In genomic region chr6:30227242-30227722, GRCh38 we compare ENCODE assay signal across 15 cellular contexts. TPM values are rescaled to one million over a fixed set of nuclear protein-coding genes. Genes with fewer than 3 reads are reported as not detected.
DNase-seq lines count a peak whose midpoint lies in the region; ATAC-seq, FAIRE-seq and TF ChIP-seq lines count a peak whose summit lies in the region.
"Had no signal": no experiment of that assay in that cellular context is flagged by ENCODE, and none has a peak within 500 bp of the region (broad histone marks: within the 10 kb centered on the region; RNA-seq: fewer than 3 reads in every experiment).

No MANE protein-coding gene starts in this region.

- ATAC-seq in HepG2 (peak; percentile 23; the same call in 2 of the 3 replicates), right lobe of liver (no peak), GM12878 (no peak)

- no peaks in the 10 kb centered on the region for H3K36me3 ChIP-seq in HepG2 (replicated peaks in 1 of 2; ENCODE audit: control insufficient read depth in 1 of 2, insufficient read depth in 2 of 2, low read length in 2 of 2)
- no peaks in the 10 kb centered on the region for H3K36me3 ChIP-seq in right lobe of liver
- no peaks in the 10 kb centered on the region for H3K36me3 ChIP-seq in GM12878 (ENCODE audit: control insufficient read depth in 2 of 2, insufficient read depth in 2 of 2, low read length in 1 of 2)
- H3K36me3 ChIP-seq in prostate gland = no peaks in the 10 kb centered on the region
- no peaks in the 10 kb centered on the region for H3K36me3 ChIP-seq in mammary epithelial cell (ENCODE audit: insufficient read depth, low read length)
- H3K36me3 ChIP-seq: tibial artery had no signal

- H2AFZ ChIP-seq in HepG2 (ENCODE audit: low read length) = peak overlapping the region; percentile 93
- peak overlapping the region; percentile 54 for H2AFZ ChIP-seq in GM12878 (ENCODE audit: control insufficient read depth, low read depth, low read length)
- H2AFZ ChIP-seq in mammary epithelial cell (ENCODE audit: low read depth, low read length) = no peak overlapping the region

- no peak for TF ChIP-seq POLR2A in HepG2 (IDR thresholded peaks at IDR 0.05; ENCODE audit: insufficient read depth in 1 of 2, low read depth in 2 of 2, low read length in 2 of 2)
- no peak for TF ChIP-seq POLR2A in right lobe of liver (IDR thresholded peaks at IDR 0.05)
- no peak for TF ChIP-seq POLR2A in GM12878 (IDR thresholded peaks at IDR 0.05; ENCODE audit: low read depth, low read length)
- TF ChIP-seq POLR2A in prostate gland (IDR thresholded peaks at IDR 0.05) = no peak

- H3K27ac ChIP-seq in HepG2 (ENCODE audit: extremely low read length, insufficient read depth, low read length) (no peak overlapping the region), right lobe of liver (no peak overlapping the region), GM12878 (ENCODE audit: control insufficient read depth, insufficient read depth) (no peak overlapping the region), prostate gland (no peak overlapping the region), mammary epithelial cell (ENCODE audit: insufficient read depth, low read depth, low read length) (no peak overlapping the region)
- H3K27ac ChIP-seq: tibial artery had no signal

- peaks cover 11% of the 10 kb centered on the region for H3K4me1 ChIP-seq in HepG2 (ENCODE audit: insufficient read depth, low read length)
- no peaks in the 10 kb centered on the region for H3K4me1 ChIP-seq in right lobe of liver
- H3K4me1 ChIP-seq in GM12878 (ENCODE audit: control insufficient read depth, insufficient read depth, low read length) = no peaks in the 10 kb centered on the region
- no peaks in the 10 kb centered on the region for H3K4me1 ChIP-seq in prostate gland (replicated peaks)
- no peaks in the 10 kb centered on the region for H3K4me1 ChIP-seq in mammary epithelial cell (ENCODE audit: insufficient read depth, low read length)
- H3K4me1 ChIP-seq: tibial artery had no signal

- 33% methylated on average over 6 of the region's 6 CpGs for WGBS in HepG2 (ENCODE audit: low lambda C conversion rate)
- 80% methylated on average over 6 of the region's 6 CpGs for WGBS in right lobe of liver (ENCODE audit: insufficient coverage, low coverage, low lambda C conversion rate, missing lambda C conversion rate)
- 73% methylated on average over 6 of the region's 6 CpGs for WGBS in GM12878 (ENCODE audit: insufficient coverage, insufficient replicate concordance, low lambda C conversion rate, missing lambda C conversion rate)
- whole genome bisulfite sequencing in prostate gland = 91% methylated on average over 6 of the region's 6 CpGs
- 87% methylated on average over 6 of the region's 6 CpGs for WGBS in mammary epithelial cell (ENCODE audit: low coverage, missing lambda C conversion rate)

- H4K20me1 ChIP-seq in HepG2 (ENCODE audit: insufficient read depth, low read length) = no peaks in the 10 kb centered on the region
- no peaks in the 10 kb centered on the region for H4K20me1 ChIP-seq in GM12878 (ENCODE audit: control insufficient read depth, insufficient read depth)
- no peaks in the 10 kb centered on the region for H4K20me1 ChIP-seq in mammary epithelial cell (ENCODE audit: insufficient read depth, low read length)

- in situ Hi-C loops in HepG2 (cut with HindIII; ENCODE audit: extremely low pct_ligation_motif_present, low pct_unique_long_range_greater_than_20kb) = no loop called here
- in situ Hi-C loops in SK-MEL-5 (cut with HindIII; ENCODE audit: low pct_unique_long_range_greater_than_20kb, low sequenced_read_pairs) = loop anchor here (25.0 kb wide), 1 partner anchor 110 kb away; the partner anchor contains the start of genes RPP21 and TRIM39
- in situ Hi-C loops in GM12878 (cut with MboI) = no loop called here
- in situ Hi-C loops in mammary epithelial cell (cut with MboI; ENCODE audit: low sequenced_read_pairs in 2 of 2) = no loop called here

- FAIRE-seq in HepG2 (lab: Jason Lieb, UNC) (no peak), GM12878 (lab: Jason Lieb, UNC) (no peak)

- SMC1A ChIA-PET in GM12878 (lab: Charles Lee; ENCODE audit: uncharacterized antibody, unreplicated experiment) = interaction anchor here (0.8 to 3.2 kb wide), 9 partner anchors 8 to 99 kb away, joined by 3 to 24 read pairs (median 4); partner anchors contain the start of gene TRIM26

- dilution Hi-C loops in mammary epithelial cell (cut with HindIII; ENCODE audit: low sequenced_read_pairs) = no loop called here

- H3K4me2 ChIP-seq in HepG2 (ENCODE audit: low read depth, low read length) (peak overlapping the region; percentile 73), GM12878 (ENCODE audit: control insufficient read depth, insufficient read depth) (no peak overlapping the region), mammary epithelial cell (ENCODE audit: insufficient read depth, low read depth, low read length) (no peak overlapping the region)

- RAD21 ChIA-PET in GM12878 (lab: Charles Lee; ENCODE audit: unreplicated experiment) = interaction anchor here (1.1 to 2.3 kb wide), 5 partner anchors 8 to 172 kb away, joined by 4 to 17 read pairs (median 5); no protein-coding TSS in a partner anchor

- H3K79me2 ChIP-seq in HepG2 (ENCODE audit: insufficient read depth, low read length) = no peaks in the 10 kb centered on the region
- H3K79me2 ChIP-seq in GM12878 (ENCODE audit: control insufficient read depth, insufficient read depth, low read length) = no peaks in the 10 kb centered on the region
- H3K79me2 ChIP-seq in mammary epithelial cell (ENCODE audit: insufficient read depth, low read length) = no peaks in the 10 kb centered on the region

- H3K9ac ChIP-seq in HepG2 (ENCODE audit: insufficient read depth, low read depth, low read length) (no peak overlapping the region), GM12878 (ENCODE audit: control insufficient read depth, insufficient read depth, low read length) (no peak overlapping the region), mammary epithelial cell (ENCODE audit: insufficient read depth, low read length) (no peak overlapping the region)

- intact Hi-C loops in HepG2 (cut with micrococcal nuclease; ENCODE audit: unreplicated experiment) = no loop called here
- intact Hi-C loops in right lobe of liver (cut with DNase I) = loop anchor here in 1 of 2 donors (10.0 kb wide), 1 partner anchor 168 kb away; no protein-coding TSS in a partner anchor
- intact Hi-C loops in GM12878 (cut with micrococcal nuclease; ENCODE audit: unreplicated experiment) = no loop called here
- intact Hi-C loops in prostate gland (cut with DNase I) = no loop called here
- intact Hi-C loops in mammary epithelial cell (cut with micrococcal nuclease) = no loop called here

- POLR2A ChIA-PET in HepG2 (lab: Yijun Ruan, JAX) (interaction anchor here (1.4 to 1.8 kb wide), 5 partner anchors 7 to 32 kb away, joined by 3 to 8 read pairs (median 6); partner anchors contain the start of gene TRIM26), GM12878 (lab: Charles Lee) (interaction anchor here (0.9 to 2.0 kb wide), 5 partner anchors 10 to 99 kb away, joined by 3 to 20 read pairs (median 4); partner anchors contain the start of genes TRIM26 and TRIM39)

- no peak for TF ChIP-seq RAD21 in HepG2 (CRISPR knock-in tag; IDR thresholded peaks at IDR 0.05)
- TF ChIP-seq RAD21 in GM12878 (IDR thresholded peaks at IDR 0.05; ENCODE audit: insufficient read depth, low read depth, low read length) = no peak

- no peak for TF ChIP-seq CTCF in HepG2 (CRISPR knock-in tag; IDR thresholded peaks at IDR 0.05)
- no peak for TF ChIP-seq CTCF in right lobe of liver (IDR thresholded peaks at IDR 0.05)
- no peak for TF ChIP-seq CTCF in GM12878 (IDR thresholded peaks at IDR 0.05 in 2 of 3, conservative IDR thresholded peaks at IDR 0.05 in 1 of 3; ENCODE audit: control insufficient read depth in 2 of 3, extremely low read depth in 1 of 3, insufficient read depth in 1 of 3, low read depth in 3 of 3, low read length in 3 of 3)
- TF ChIP-seq CTCF in prostate gland (IDR thresholded peaks at IDR 0.05) = no peak
- no peak for TF ChIP-seq CTCF in mammary epithelial cell (conservative IDR thresholded peaks at IDR 0.05 in 1 of 2, IDR thresholded peaks at IDR 0.05 in 1 of 2; ENCODE audit: extremely low read depth in 1 of 2, insufficient read depth in 1 of 2, low read depth in 1 of 2, low read length in 2 of 2)

- TF ChIP-seq EP300 in HepG2 (IDR thresholded peaks at IDR 0.05; ENCODE audit: low read depth in 2 of 2, low read length in 2 of 2) (no peak), HepG2 (CRISPR knock-in tag; IDR thresholded peaks at IDR 0.05; ENCODE audit: borderline replicate concordance) (no peak), GM12878 (IDR thresholded peaks at IDR 0.05; ENCODE audit: borderline replicate concordance in 1 of 2, control insufficient read depth in 1 of 2, low read depth in 2 of 2, low read length in 2 of 2) (no peak)

- no TSS peak for BruUV-seq in HepG2 (replicated peaks; lab: Mats Ljungman, UMichigan)
- BruUV-seq in GM12878 (replicated peaks; lab: Mats Ljungman, UMichigan) = no TSS peak
- BruUV-seq in mammary epithelial cell (replicated peaks; lab: Mats Ljungman, UMichigan) = no TSS peak

- H3K9me3 ChIP-seq in HepG2 (ENCODE audit: low read length) = peaks cover 13% of the 10 kb centered on the region
- H3K9me3 ChIP-seq in right lobe of liver = no peaks in the 10 kb centered on the region
- peaks cover 4% of the 10 kb centered on the region for H3K9me3 ChIP-seq in GM12878 (replicated peaks; ENCODE audit: control insufficient read depth, insufficient read depth, low read length)
- H3K9me3 ChIP-seq in prostate gland = no peaks in the 10 kb centered on the region
- H3K9me3 ChIP-seq in mammary epithelial cell (replicated peaks; ENCODE audit: insufficient read depth, low read length) = no peaks in the 10 kb centered on the region
- H3K9me3 ChIP-seq: tibial artery had no signal

- H3K4me3 ChIP-seq in HepG2 (replicated peaks in 1 of 3; ENCODE audit: insufficient read depth in 1 of 3, low read depth in 2 of 3, low read length in 3 of 3) = peak overlapping the region; percentile 39 to 52 (median 45); a peak in 5 of 6 replicates
- H3K4me3 ChIP-seq in right lobe of liver = no peak overlapping the region
- H3K4me3 ChIP-seq in GM12878 = no peak overlapping the region
- H3K4me3 ChIP-seq in prostate gland = no peak overlapping the region
- no peak overlapping the region for H3K4me3 ChIP-seq in mammary epithelial cell (replicated peaks in 1 of 3; ENCODE audit: insufficient read depth in 1 of 3, low read depth in 2 of 3, low read length in 3 of 3)
- H3K4me3 ChIP-seq: tibial artery had no signal

- CTCF ChIA-PET in HepG2 (lab: Yijun Ruan, JAX; ENCODE audit: low intra/inter-chr PET ratio, low total read pairs) (no interaction called here), GM12878 (lab: Yijun Ruan, JAX) (interaction anchor here (0.7 to 3.5 kb wide), 11 partner anchors 8 to 226 kb away, joined by 3 to 47 read pairs (median 4); no protein-coding TSS in a partner anchor), mammary epithelial cell (lab: Charles Lee; ENCODE audit: low non-redundant PET) (no interaction called here)

- 0 out of 5 replicates have a peak, but pooled peaks cover 0 to 6% of the 10 kb centered on the region in 2 experiments for H3K27me3 ChIP-seq in HepG2 (ENCODE audit: control insufficient read depth in 1 of 2, insufficient read depth in 2 of 2, low read length in 2 of 2)
- no peaks in the 10 kb centered on the region for H3K27me3 ChIP-seq in right lobe of liver
- H3K27me3 ChIP-seq in GM12878 (replicated peaks in 1 of 2; ENCODE audit: control insufficient read depth in 2 of 2, insufficient read depth in 2 of 2, low read length in 1 of 2) = no peaks in the 10 kb centered on the region
- H3K27me3 ChIP-seq in prostate gland (replicated peaks; ENCODE audit: insufficient read depth) = no peaks in the 10 kb centered on the region
- no peaks in the 10 kb centered on the region for H3K27me3 ChIP-seq in mammary epithelial cell (ENCODE audit: insufficient read depth, low read length)
- H3K27me3 ChIP-seq: tibial artery had no signal

- DNase-seq in HepG2 (ENCODE audit: low spot score) = no peak
- DNase-seq in right lobe of liver = no peak
- DNase-seq in SK-MEL-5 (ENCODE audit: low read depth, low spot score) = peak; percentile 21
- DNase-seq in GM12878 (ENCODE audit: low read depth, low spot score) = no peak
- DNase-seq in prostate gland (ENCODE audit: low spot score) = no peak
- DNase-seq in hepatic stellate cell (ENCODE audit: low spot score) = no peak
- DNase-seq in mammary epithelial cell = no peak
- DNase-seq: DND-41; H7; NCI-H1930; NCI-H226; NCI-H774; SHP77 treated with DMSO at 0.1 percent for 48 hours; stimulated activated naive B cell treated with anti-CD40 and anti-IgM and Interleukin-4, amounts not matched to agents 10 μg/mL and 1 μg/mL and 100 μg/mL, for 72 hours; tibial artery had no signal

RNA-seq across cellular contexts. Expression of gene TRIM26, which starts 14.1 kb away (rescaled TPM):
- 38.7 and 46.2 TPM in 2 replicates for total RNA-seq in HepG2 (2016; rRNA removed; fragmentation: Illumina TruSeq; extraction: Trizol)
- total RNA-seq in HepG2 (2016; cell fraction: cytosol; rRNA removed; fragmentation: Illumina TruSeq; extraction: Trizol; ENCODE audit: low read depth) = 9.6 and 10.3 TPM in 2 replicates
- total RNA-seq in HepG2 (2016; cell fraction: insoluble cytoplasmic fraction; rRNA removed; fragmentation: Illumina TruSeq; extraction: Trizol) = 37.1 and 41.8 TPM in 2 replicates
- 26.1 and 27.6 TPM in 2 replicates for total RNA-seq in HepG2 (2016; cell fraction: membrane; rRNA removed; fragmentation: Illumina TruSeq; extraction: Trizol)
- 24.8 and 31.3 TPM in 2 replicates for total RNA-seq in HepG2 (2016; cell fraction: nucleus; rRNA removed; fragmentation: Illumina TruSeq; extraction: Trizol)
- polyA plus RNA-seq in HepG2 (2011; rRNA removed) = 27.1 and 28.1 TPM in 2 replicates
- polyA plus RNA-seq in HepG2 (2011; cell fraction: cytosol; rRNA removed) = 21.8 and 22.0 TPM in 2 replicates
- 35.8 and 38.4 TPM in 2 replicates for polyA plus RNA-seq in HepG2 (2011; cell fraction: nucleus; rRNA removed)
- 25.7 and 28.0 TPM in 2 replicates for polyA plus RNA-seq in HepG2 (2012)
- 4.6 and 5.3 TPM in 2 replicates for polyA plus RNA-seq in HepG2 (2016; cell fraction: cytosol; fragmentation: Illumina TruSeq; extraction: Trizol; ENCODE audit: low read depth)
- 44.5 and 52.1 TPM in 2 replicates for polyA plus RNA-seq in HepG2 (2016; cell fraction: insoluble cytoplasmic fraction; fragmentation: Illumina TruSeq; extraction: Trizol; ENCODE audit: low read depth)
- polyA plus RNA-seq in HepG2 (2016; cell fraction: membrane; fragmentation: Illumina TruSeq; extraction: Trizol; ENCODE audit: low read depth) = 13.3 and 13.6 TPM in 2 replicates
- polyA plus RNA-seq in HepG2 (2016; cell fraction: nucleus; fragmentation: Illumina TruSeq; extraction: Trizol; ENCODE audit: insufficient read depth, low read depth) = 60.9 and 65.2 TPM in 2 replicates
- 37.4 and 51.8 TPM in 2 replicates for polyA minus RNA-seq in HepG2 (2011; rRNA and poly(A)+ RNA removed; ENCODE audit: low replicate concordance)
- 14.8 and 19.4 TPM in 2 replicates for polyA minus RNA-seq in HepG2 (2011; cell fraction: cytosol; rRNA and poly(A)+ RNA removed)
- polyA minus RNA-seq in HepG2 (2011; cell fraction: nucleus; rRNA and poly(A)+ RNA removed) = 23.9 and 26.0 TPM in 2 replicates
- 10 to 100 TPM; 28.8 to 47.5 (median 38.9) TPM for total RNA-seq in right lobe of liver
- 24.7 and 25.0 TPM in 2 replicates for total RNA-seq in SK-MEL-5 (2014; rRNA removed; shearing (Covaris generic))
- 37.3 and 39.6 TPM in 2 replicates for polyA plus RNA-seq in SK-MEL-5 (2015; cell fraction: cytosol; rRNA removed)
- 27.4 and 32.8 TPM in 2 replicates for polyA plus RNA-seq in SK-MEL-5 (2015; cell fraction: nucleus; rRNA removed)
- 43.0 and 46.6 TPM in 2 replicates for total RNA-seq in GM12878 (2013; cell fraction: nucleolus; rRNA removed)
- total RNA-seq in GM12878 (2014; rRNA removed) = 62.4 and 73.5 TPM in 2 replicates
- total RNA-seq in GM12878 (2014; rRNA removed; fragmentation: Illumina TruSeq; extraction: Trizol) = 39.2 and 43.9 TPM in 2 replicates
- 76.4 and 79.6 TPM in 2 replicates for total RNA-seq in GM12878 (2021)
- polyA plus RNA-seq in GM12878 (2011; ENCODE audit: low read depth) = 39.1 TPM
- polyA plus RNA-seq in GM12878 (2011; rRNA removed) = 35.6 and 57.3 TPM in 2 replicates
- 58.1 and 59.0 TPM in 2 replicates for polyA plus RNA-seq in GM12878 (2011; cell fraction: cytosol; rRNA removed)
- 62.3 and 84.6 TPM in 2 replicates for polyA plus RNA-seq in GM12878 (2011; cell fraction: nucleus; rRNA removed)
- 35.8 and 51.5 TPM in 2 replicates for polyA plus RNA-seq in GM12878 (2012)
- 57.6 and 72.4 TPM in 2 replicates for polyA plus RNA-seq in GM12878 (2014; fragmentation: Illumina TruSeq; extraction: Trizol)
- polyA plus RNA-seq in GM12878 (2014; fragmentation: Nextera tagmentation; extraction: Ambion mirVana) = 10 to 100 TPM; 13.1 to 18.2 TPM
- 56.5 and 67.5 TPM in 2 replicates for polyA plus RNA-seq in GM12878 (2014; rRNA removed)
- polyA plus RNA-seq in GM12878 (2016; fragmentation: Nextera tagmentation; extraction: Ambion mirVana) = 10 to 100 TPM; 69.9 to 75.3 TPM
- polyA minus RNA-seq in GM12878 (2011; rRNA and poly(A)+ RNA removed) = 45.0 and 62.8 TPM in 2 replicates
- polyA minus RNA-seq in GM12878 (2011; cell fraction: cytosol; rRNA and poly(A)+ RNA removed) = 17.9 and 27.3 TPM in 2 replicates
- polyA minus RNA-seq in GM12878 (2011; cell fraction: nucleus; rRNA and poly(A)+ RNA removed) = 15.7 and 26.6 TPM in 2 replicates
- 100 to 1,000 TPM in 1 of 2 donors, 10 to 100 TPM in 1; 74.8 to 100 TPM for total RNA-seq in prostate gland
- 10 to 100 TPM; 37.8 to 57.3 TPM for total RNA-seq in mammary epithelial cell
- polyA plus RNA-seq in mammary epithelial cell = 37.2 TPM
- polyA minus RNA-seq in mammary epithelial cell = 77.1 TPM

Comparison
In these comparisons a context has a peak if more than half of its experiments do, and no peak if none do; other contexts are left out.
1. H3K4me3 ChIP-seq: peak in HepG2 (3 of 3); none in right lobe of liver (0 of 3), GM12878 (single experiment), prostate gland (0 of 2) and mammary epithelial cell (0 of 3).